ENCODE assay signal across 14 cellular contexts in genomic region chr7:45456747-45457146, GRCh38.
"Had no signal": no experiment of that assay in that cellular context is flagged by ENCODE, and none has a peak within 500 bp of the region (broad histone marks: within the 10 kb centered on the region; RNA-seq: fewer than 3 reads in every experiment).

No MANE protein-coding gene starts in this region.

- H3K4me1 ChIP-seq: adrenal gland, right atrium auricular region, tibial artery, uterus had no signal

- DNase-seq: activated CD4-positive, alpha-beta T cell treated with anti-CD3 and anti-CD28 coated beads, Interleukin-2, amount 50 U/mL, for 4 hours; activated naive CD4-positive, alpha-beta T cell treated with anti-CD3 and anti-CD28 coated beads, Interleukin-2, amount 50 U/mL, for 16 hours; activated T-cell treated with anti-CD3 and anti-CD28 coated beads, Interleukin-2, amount 50 U/mL, for 1 hour; adrenal gland; brain microvascular endothelial cell; cerebellar nuclear complex; erythroblast; glutamatergic neuron; naive thymus-derived CD4-positive, alpha-beta T cell; tibial artery; uterus had no signal

- H3K27me3 ChIP-seq: adrenal gland, brain microvascular endothelial cell, right atrium auricular region, uterus had no signal

- ATAC-seq: activated CD4-positive, CD25-positive, alpha-beta regulatory T cell treated with anti-CD3 and anti-CD28 coated beads, Interleukin-2, amount 50 U/mL, for 24 hours; naive thymus-derived CD4-positive, alpha-beta T cell had no signal

- H3K4me3 ChIP-seq: adrenal gland, right atrium auricular region, smooth muscle cell, tibial artery, uterus had no signal

- H3K36me3 ChIP-seq: adrenal gland, brain microvascular endothelial cell, right atrium auricular region, tibial artery, uterus had no signal

- H3K27ac ChIP-seq: adrenal gland, brain microvascular endothelial cell, right atrium auricular region, tibial artery, uterus had no signal

- H3K4me2 ChIP-seq: smooth muscle cell had no signal
